In genomic region chr6:25499851-25500250, GRCh38 we compare ENCODE assay signal across 17 cellular contexts.
DNase-seq lines count a peak whose midpoint lies in the region; ATAC-seq and TF ChIP-seq lines count a peak whose summit lies in the region.
"Had no signal": no experiment of that assay in that cellular context is flagged by ENCODE, and none has a peak within 500 bp of the region (broad histone marks: within the 10 kb centered on the region; RNA-seq: fewer than 3 reads in every experiment).

No MANE protein-coding gene starts in this region.

- H3K27me3 ChIP-seq in GM23248 (replicated peaks; ENCODE audit: insufficient read depth) (no peaks in the 10 kb centered on the region), PC-3 (ENCODE audit: low read length) (no peaks in the 10 kb centered on the region), vagina (no peaks in the 10 kb centered on the region)
- H3K27me3 ChIP-seq: dorsolateral prefrontal cortex, thyroid gland had no signal

- no peak overlapping the region for H3K4me3 ChIP-seq in GM23248
- no peak overlapping the region for H3K4me3 ChIP-seq in PC-3 (ENCODE audit: low read length)
- H3K4me3 ChIP-seq in vagina: no peak overlapping the region
- H3K4me3 ChIP-seq: dorsolateral prefrontal cortex, thyroid gland had no signal

- H3K9ac ChIP-seq in GM23248: no peak overlapping the region
- H3K9ac ChIP-seq in PC-3 (ENCODE audit: low read length): no peak overlapping the region

- H3K27ac Mint-ChIP-seq in osteocyte (ENCODE audit: unreplicated experiment): peak overlapping the region; percentile 16

- TF ChIP-seq POLR2A in vagina (IDR thresholded peaks at IDR 0.05): no peak

- in situ Hi-C loops in GM23248 (cut with MboI): no loop called here

- H3K36me3 ChIP-seq in GM23248 (ENCODE audit: low read depth): no peaks in the 10 kb centered on the region
- H3K36me3 ChIP-seq in PC-3 (ENCODE audit: low read depth, low read length): no peaks in the 10 kb centered on the region
- no peaks in the 10 kb centered on the region for H3K36me3 ChIP-seq in vagina
- H3K36me3 ChIP-seq: thyroid gland had no signal

- H3K9me3 ChIP-seq in GM23248 (ENCODE audit: low read depth): no peaks in the 10 kb centered on the region
- H3K9me3 ChIP-seq in PC-3 (ENCODE audit: low read length): no peaks in the 10 kb centered on the region
- no peaks in the 10 kb centered on the region for H3K9me3 ChIP-seq in vagina
- H3K9me3 ChIP-seq: thyroid gland had no signal

- H3K9me2 ChIP-seq in GM23248 (ENCODE audit: insufficient read depth) (no peaks in the 10 kb centered on the region; the same call in 1 of the 2 replicates), PC-3 (replicated peaks; ENCODE audit: low read length) (no peaks in the 10 kb centered on the region)

- H2AFZ ChIP-seq in GM23248: no peak overlapping the region
- no peak overlapping the region for H2AFZ ChIP-seq in PC-3 (ENCODE audit: low read length)

- H3K4me1 ChIP-seq in GM23248 (ENCODE audit: insufficient read depth): peaks cover 16% of the 10 kb centered on the region
- peaks cover 23% of the 10 kb centered on the region for H3K4me1 ChIP-seq in PC-3 (ENCODE audit: insufficient read depth, low read length)
- no peaks in the 10 kb centered on the region for H3K4me1 ChIP-seq in vagina

- H3K4me3 Mint-ChIP-seq in osteocyte (ENCODE audit: unreplicated experiment): no peak overlapping the region
- H3K4me3 Mint-ChIP-seq: activated T-cell treated with anti-CD3 and anti-CD28 coated beads, Interleukin-2, amount 50 U/mL, for 4 hours had no signal

- CTCF ChIA-PET in PC-3 (lab: Charles Lee): no interaction called here

- no peak for TF ChIP-seq CTCF in PC-3 (conservative IDR thresholded peaks at IDR 0.05; ENCODE audit: low read depth, low read length)
- no peak for TF ChIP-seq CTCF in osteocyte (IDR thresholded peaks at IDR 0.05)
- TF ChIP-seq CTCF in vagina (IDR thresholded peaks at IDR 0.05): no peak

- no TSS peak for BruUV-seq in PC-3 (replicated peaks; lab: Mats Ljungman, UMichigan)

- H3K4me1 Mint-ChIP-seq in osteocyte (ENCODE audit: unreplicated experiment): peaks cover 13% of the 10 kb centered on the region

- H4K20me1 ChIP-seq in GM23248 (ENCODE audit: insufficient read depth): no peaks in the 10 kb centered on the region
- no peaks in the 10 kb centered on the region for H4K20me1 ChIP-seq in PC-3 (ENCODE audit: low read length)

- H3K9me3 Mint-ChIP-seq in osteocyte (ENCODE audit: unreplicated experiment): no peaks in the 10 kb centered on the region
- H3K9me3 Mint-ChIP-seq: activated T-cell treated with anti-CD3 and anti-CD28 coated beads, Interleukin-2, amount 50 U/mL, for 4 hours had no signal

- H3K4me2 ChIP-seq in GM23248 (ENCODE audit: unreplicated experiment) (no peak overlapping the region), PC-3 (ENCODE audit: low read length) (peak overlapping the region; percentile 67)

- DNase-seq in GM23248 (peak; percentile 51), PC-3 (peak; percentile 90), osteocyte (ENCODE audit: extremely low spot score, unreplicated experiment) (no peak), vagina (ENCODE audit: extremely low spot score in 2 of 2) (no peak), NCI-H226 (no peak)
- DNase-seq: activated T-cell treated with anti-CD3 and anti-CD28 coated beads, Interleukin-2, amount 50 U/mL, for 4 hours; amygdala; C1 segment of cervical spinal cord; DMS79 treated with DMSO at 0.1 percent for 48 hours; dorsolateral prefrontal cortex; NCI-H1092; NCI-H446; thyroid gland had no signal

- peaks cover 6% of the 10 kb centered on the region for H3K36me3 Mint-ChIP-seq in osteocyte (ENCODE audit: unreplicated experiment)

- no peaks in the 10 kb centered on the region for H3K27me3 Mint-ChIP-seq in osteocyte (ENCODE audit: unreplicated experiment)

- H3F3A ChIP-seq in GM23248 (ENCODE audit: insufficient read depth) (peaks cover 14% of the 10 kb centered on the region), PC-3 (ENCODE audit: low read length, unreplicated experiment) (no peaks in the 10 kb centered on the region)

- POLR2A ChIA-PET in PC-3 (lab: Charles Lee; ENCODE audit: unreplicated experiment): no interaction called here

- H3K27ac ChIP-seq in GM23248: no peak overlapping the region; the same call in 1 of the 2 replicates
- peak overlapping the region; percentile 31 for H3K27ac ChIP-seq in PC-3 (ENCODE audit: low read length)
- no peak overlapping the region for H3K27ac ChIP-seq in vagina
- H3K27ac ChIP-seq: dorsolateral prefrontal cortex had no signal

- peak; percentile 76 for ATAC-seq in PC-3
- peak; percentile 29 for ATAC-seq in esophagus mucosa
- ATAC-seq in GM18873 (IDR thresholded peaks at IDR 0.05; ENCODE audit: low FRiP score, unreplicated experiment): no peak
- no peak for ATAC-seq in GM19452 (IDR thresholded peaks at IDR 0.05; ENCODE audit: unreplicated experiment)
- ATAC-seq: activated T-cell treated with anti-CD3 and anti-CD28 coated beads, Interleukin-2, amount 50 U/mL, for 4 hours; Panc1 had no signal

- H3K79me2 ChIP-seq in GM23248 (ENCODE audit: insufficient read depth): no peaks in the 10 kb centered on the region
- no peaks in the 10 kb centered on the region for H3K79me2 ChIP-seq in PC-3 (ENCODE audit: low read length)

- intact Hi-C loops in PC-3 (cut with micrococcal nuclease) (no loop called here), vagina (cut with DNase I) (no loop called here)

Comparison
In these comparisons a context has a peak if more than half of its experiments do, and no peak if none do; other contexts are left out.
1. DNase-seq: peak in GM23248 (single experiment) and PC-3 (single experiment); none in osteocyte (single experiment), vagina (0 of 2) and NCI-H226 (single experiment).
2. ATAC-seq: peak in PC-3 (single experiment) and esophagus mucosa (single experiment); none in GM18873 (single experiment) and GM19452 (single experiment).